In genomic region chr22:49853981-49854791, GRCh38 we compare ENCODE assay signal across 8 cellular contexts. TPM values are rescaled to one million over a fixed set of nuclear protein-coding genes. Genes with fewer than 3 reads are reported as not detected.
A peak's percentile ranks its signal among the peaks of the same experiment; 100 is the strongest.
DNase-seq lines count a peak whose midpoint lies in the region; ATAC-seq and TF ChIP-seq lines count a peak whose summit lies in the region.

No MANE protein-coding gene starts in this region.

- intact Hi-C loops in prostate gland (cut with DNase I), result loop anchor here (5.0 kb wide), 1 partner anchor 63 kb away; the partner anchor contains the start of genes ALG12 and CRELD2

- ATAC-seq in GM21529 (IDR thresholded peaks at IDR 0.05; ENCODE audit: unreplicated experiment), result peak; percentile 20

- peaks cover 4% of the 10 kb centered on the region for H3K27me3 ChIP-seq in prostate gland (replicated peaks; ENCODE audit: insufficient read depth)

- no peak for TF ChIP-seq POLR2A in prostate gland (IDR thresholded peaks at IDR 0.05)

- 1% methylated on average over 28 of the region's 99 CpGs for WGBS in prostate gland

- no peaks in the 10 kb centered on the region for H3K36me3 ChIP-seq in prostate gland

- peak overlapping the region; percentile 92 for H3K4me3 ChIP-seq in Jurkat, Clone E6-1 (ENCODE audit: low read length)
- peak overlapping the region; percentile 41 to 55 for H3K4me3 ChIP-seq in prostate gland

- no peak for TF ChIP-seq CTCF in prostate gland (IDR thresholded peaks at IDR 0.05)

- DNase-seq in NCI-H2227 (lab: John Stamatoyannopoulos, UW; ENCODE audit: unreplicated experiment), result peak; percentile 43
- no peak for DNase-seq in NCI-H2227 treated with DMSO at 0.1 percent for 48 hours (lab: John Stamatoyannopoulos, UW)
- DNase-seq in Jurkat, Clone E6-1 (ENCODE audit: low read depth, low spot score), result no peak
- peak; percentile 53 to 55 for DNase-seq in activated T-cell treated with anti-CD3 and anti-CD28 coated beads, Interleukin-2, amount 50 U/mL, for 48 hours
- peak; percentile 21 for DNase-seq in glomerular visceral epithelial cell (ENCODE audit: extremely low spot score)
- peak; percentile 27 for DNase-seq in prostate gland (ENCODE audit: low spot score)
- DNase-seq in putamen (ENCODE audit: low spot score), result no peak

- H3K27ac ChIP-seq in prostate gland, result peak overlapping the region; percentile 39 to 49

- H3K9me3 ChIP-seq in prostate gland, result no peaks in the 10 kb centered on the region

- H3K4me1 ChIP-seq in prostate gland (replicated peaks), result peaks cover 8% of the 10 kb centered on the region

RNA-seq across cellular contexts. Expression of gene ZBED4, which starts 0.5 kb away (rescaled TPM):
- polyA plus RNA-seq in Jurkat, Clone E6-1 (2012; ENCODE audit: insufficient read depth, insufficient read length), result 38.2 TPM
- 10 to 100 TPM; 10.4 to 11.2 TPM for total RNA-seq in prostate gland

RNA-seq across cellular contexts. Expression of gene BRD1, which starts 26.5 kb away (rescaled TPM):
- 31.7 TPM for polyA plus RNA-seq in Jurkat, Clone E6-1 (2012; ENCODE audit: insufficient read depth, insufficient read length)
- total RNA-seq in prostate gland, result 10 to 100 TPM; 40.3 to 74.2 TPM

Comparison
In these comparisons a context has a peak if more than half of its experiments do, and no peak if none do; other contexts are left out.
1. DNase-seq: peak in NCI-H2227 (single experiment), activated T-cell treated with anti-CD3 and anti-CD28 coated beads, Interleukin-2, amount 50 U/mL, for 48 hours (2 of 2), glomerular visceral epithelial cell (single experiment) and prostate gland (single experiment); none in NCI-H2227 treated with DMSO at 0.1 percent for 48 hours (single experiment), Jurkat, Clone E6-1 (single experiment) and putamen (single experiment).